ENCODE assay signal across 28 cellular contexts in genomic region chr13:68929055-68929454, GRCh38.
"Had no signal": no experiment of that assay in that cellular context is flagged by ENCODE, and none has a peak within 500 bp of the region (broad histone marks: within the 10 kb centered on the region; RNA-seq: fewer than 3 reads in every experiment).

No MANE protein-coding gene starts in this region.

- H3K4me1 ChIP-seq: ascending aorta, breast epithelium, colonic mucosa had no signal

- H3K36me3 ChIP-seq: ascending aorta, breast epithelium, cardiac muscle cell, colonic mucosa had no signal

- H3K27me3 ChIP-seq: ascending aorta, breast epithelium, cardiac muscle cell, colonic mucosa, dorsolateral prefrontal cortex had no signal

- DNase-seq: activated CD4-positive, alpha-beta memory T cell treated with anti-CD3 and anti-CD28 coated beads for 36 hours; activated CD4-positive, alpha-beta T cell treated with anti-CD3 and anti-CD28 coated beads for 36 hours; activated CD4-positive, alpha-beta T cell treated with anti-CD3 and anti-CD28 coated beads, Interleukin-2, amount 10 ng/mL, durations not matched to agents 24 days and 14 days; activated CD4-positive, CD25-positive, alpha-beta regulatory T cell; activated CD4-positive, CD25-positive, alpha-beta regulatory T cell treated with anti-CD3 and anti-CD28 coated beads, Interleukin-2, amount 50 U/mL, for 72 hours; activated CD8-positive, alpha-beta memory T cell treated with anti-CD3 and anti-CD28 coated beads, Interleukin-2, amount 10 ng/mL, durations not matched to agents 7 days and 5 days; activated CD8-positive, alpha-beta memory T cell treated with anti-CD3 and anti-CD28 coated beads, Interleukin-2, amount 50 U/mL, for 4 hours; activated CD8-positive, alpha-beta T cell treated with anti-CD3 and anti-CD28 coated beads, Interleukin-2, amount 10 ng/mL, durations not matched to agents 7 days and 5 days; activated gamma-delta T cell; activated naive CD4-positive, alpha-beta T cell; activated naive CD4-positive, alpha-beta T cell treated with anti-CD3 and anti-CD28 coated beads, Interleukin-2, amount 10 ng/mL, durations not matched to agents 7 days and 5 days; activated naive CD8-positive, alpha-beta T cell treated with anti-CD3 and anti-CD28 coated beads, Interleukin-2, amount 10 ng/mL, durations not matched to agents 7 days and 5 days; activated T-cell treated with anti-CD3 and anti-CD28 coated beads, Interleukin-2, amount 50 U/mL, for 1 hour; activated T-cell treated with anti-CD3 and anti-CD28 coated beads, Interleukin-2, amount 50 U/mL, for 48 hours; central memory CD4-positive, alpha-beta T cell; cerebellar nuclear complex; colonic mucosa; dorsolateral prefrontal cortex; effector memory CD4-positive, alpha-beta T cell; endodermal cell; foreskin fibroblast; head of caudate nucleus; T-helper 2 cell had no signal

- H3K9me3 ChIP-seq: ascending aorta, breast epithelium, colonic mucosa had no signal

- ATAC-seq: activated CD4-positive, alpha-beta T cell treated with anti-CD3 and anti-CD28 coated beads for 36 hours; activated CD8-positive, alpha-beta memory T cell treated with anti-CD3 and anti-CD28 coated beads, Interleukin-2, amount 10 ng/mL, durations not matched to agents 7 days and 5 days; activated CD8-positive, alpha-beta T cell treated with anti-CD3 and anti-CD28 coated beads, Interleukin-2, amount 10 ng/mL, durations not matched to agents 7 days and 5 days; activated naive CD4-positive, alpha-beta T cell treated with anti-CD3 and anti-CD28 coated beads, Interleukin-2, amount 50 U/mL, for 72 hours; esophagus mucosa had no signal

- H3K27ac ChIP-seq: ascending aorta, breast epithelium, cardiac muscle cell, colonic mucosa, dorsolateral prefrontal cortex had no signal

- H3K4me3 ChIP-seq: ascending aorta, breast epithelium, cardiac muscle cell, colonic mucosa, dorsolateral prefrontal cortex had no signal
